8 cellular contexts compared by ENCODE assay signal in genomic region chr14:105094193-105094907, GRCh38. TPM values are rescaled to one million over a fixed set of nuclear protein-coding genes. Genes with fewer than 3 reads are reported as not detected.
DNase-seq lines count a peak whose midpoint lies in the region; ATAC-seq and TF ChIP-seq lines count a peak whose summit lies in the region.

No MANE protein-coding gene starts in this region.

- peak overlapping the region; percentile 60 for H3K4me3 Mint-ChIP-seq in activated naive CD4-positive, alpha-beta T cell treated with anti-CD3 and anti-CD28 coated beads, Interleukin-2, amount 50 U/mL, for 24 hours
- H3K4me3 Mint-ChIP-seq in MCF 10A (ENCODE audit: unreplicated experiment) (peak overlapping the region; percentile 73), mesothelial cell of epicardium (peak overlapping the region; percentile 70)

- POLR2A ChIA-PET in MCF 10A (lab: Yijun Ruan, JAX) = interaction anchor here (0.6 to 1.8 kb wide), 4 partner anchors 29 to 268 kb away, joined by 3 to 8 read pairs (median 4); no protein-coding TSS in a partner anchor

- no peak for DNase-seq in activated naive CD4-positive, alpha-beta T cell (lab: John Stamatoyannopoulos, UW)
- DNase-seq in MCF 10A (ENCODE audit: unreplicated experiment) (no peak), mesothelial cell of epicardium (ENCODE audit: low spot score in 2 of 2, unreplicated experiment in 2 of 2) (no peak), ureter (ENCODE audit: low spot score) (peak; percentile 45), UCSD-AML1 (lab: John Stamatoyannopoulos, UW; ENCODE audit: unreplicated experiment) (no peak)

- no TSS peak for BruUV-seq in MCF 10A (replicated peaks; lab: Mats Ljungman, UMichigan)

- peak overlapping the region; percentile 30 for H3K27ac Mint-ChIP-seq in activated naive CD4-positive, alpha-beta T cell treated with anti-CD3 and anti-CD28 coated beads, Interleukin-2, amount 50 U/mL, for 24 hours
- H3K27ac Mint-ChIP-seq in MCF 10A (ENCODE audit: low read depth, unreplicated experiment) (no peak overlapping the region), mesothelial cell of epicardium (peak overlapping the region; percentile 67)

- no peaks in the 10 kb centered on the region for H3K27me3 Mint-ChIP-seq in activated naive CD4-positive, alpha-beta T cell treated with anti-CD3 and anti-CD28 coated beads, Interleukin-2, amount 50 U/mL, for 24 hours
- H3K27me3 Mint-ChIP-seq in MCF 10A (ENCODE audit: insufficient read depth, unreplicated experiment) = no peaks in the 10 kb centered on the region
- no peaks in the 10 kb centered on the region for H3K27me3 Mint-ChIP-seq in mesothelial cell of epicardium (ENCODE audit: low read depth)

- intact Hi-C loops in MCF 10A (cut with micrococcal nuclease) = loop anchor here (5.0 kb wide), 1 partner anchor 88 kb away; the partner anchor contains the start of gene NUDT14

- TF ChIP-seq CTCF in MCF 10A (IDR thresholded peaks at IDR 0.05; ENCODE audit: unreplicated experiment) (no peak), mesothelial cell of epicardium (IDR thresholded peaks at IDR 0.05; ENCODE audit: unreplicated experiment) (no peak)

- peaks cover 15% of the 10 kb centered on the region for H3K4me1 Mint-ChIP-seq in activated naive CD4-positive, alpha-beta T cell treated with anti-CD3 and anti-CD28 coated beads, Interleukin-2, amount 50 U/mL, for 24 hours
- peaks cover 27% of the 10 kb centered on the region for H3K4me1 Mint-ChIP-seq in MCF 10A (ENCODE audit: insufficient read depth, unreplicated experiment)
- peaks cover 30% of the 10 kb centered on the region for H3K4me1 Mint-ChIP-seq in mesothelial cell of epicardium

- CTCF ChIA-PET in MCF 10A (lab: Yijun Ruan, JAX) = interaction anchor here (0.5 to 1.0 kb wide), 5 partner anchors 33 to 277 kb away, joined by 3 to 4 read pairs (median 3); no protein-coding TSS in a partner anchor

- no peak for ATAC-seq in HG03457 (IDR thresholded peaks at IDR 0.05; ENCODE audit: unreplicated experiment)
- ATAC-seq in GM21526 (IDR thresholded peaks at IDR 0.05; ENCODE audit: low FRiP score, unreplicated experiment) = no peak

- no peaks in the 10 kb centered on the region for H3K9me3 Mint-ChIP-seq in activated naive CD4-positive, alpha-beta T cell treated with anti-CD3 and anti-CD28 coated beads, Interleukin-2, amount 50 U/mL, for 24 hours
- H3K9me3 Mint-ChIP-seq in MCF 10A (ENCODE audit: unreplicated experiment) (peaks cover 8% of the 10 kb centered on the region), mesothelial cell of epicardium (peaks cover 9% of the 10 kb centered on the region)

- H3K36me3 Mint-ChIP-seq in activated naive CD4-positive, alpha-beta T cell treated with anti-CD3 and anti-CD28 coated beads, Interleukin-2, amount 50 U/mL, for 24 hours = no peaks in the 10 kb centered on the region
- H3K36me3 Mint-ChIP-seq in MCF 10A (ENCODE audit: insufficient read depth, unreplicated experiment) = peaks cover 12% of the 10 kb centered on the region
- peaks cover 15% of the 10 kb centered on the region for H3K36me3 Mint-ChIP-seq in mesothelial cell of epicardium

RNA-seq across cellular contexts. Expression of gene GPR132, which starts 29.1 kb away (rescaled TPM):
- total RNA-seq in MCF 10A (2022) = 0.42 TPM in 1 of 2 replicates, not detected in the other
- 1.0 to 1.6 TPM (median 1.1 TPM) in 3 replicates for total RNA-seq in mesothelial cell of epicardium
- total RNA-seq in ureter = 1.5 TPM
